Comparison of ENCODE assay signal across 11 cellular contexts in genomic region chr6:111730835-111731234, GRCh38.
DNase-seq lines count a peak whose midpoint lies in the region; ATAC-seq and TF ChIP-seq lines count a peak whose summit lies in the region.
"Had no signal": no experiment of that assay in that cellular context is flagged by ENCODE, and none has a peak within 500 bp of the region (broad histone marks: within the 10 kb centered on the region; RNA-seq: fewer than 3 reads in every experiment).

No MANE protein-coding gene starts in this region.

- DNase-seq in CD4-positive, alpha-beta memory T cell = no peak
- DNase-seq in T-cell (no peak), head of caudate nucleus (peak in 41 of 42 donors; percentile 9 to 80 (median 55)), neural progenitor cell (ENCODE audit: low spot score) (peak; percentile 63), brain microvascular endothelial cell (no peak), progenitor cell of endocrine pancreas (ENCODE audit: low spot score, unreplicated experiment) (no peak), GM10266 (ENCODE audit: extremely low spot score) (no peak)
- DNase-seq: mammary epithelial cell; NCI-H2107; stimulated activated CD4-positive, alpha-beta T cell treated with anti-CD3 and anti-CD28 coated beads, Interleukin-15, amount 100 ng/mL, for 24 hours had no signal

- no peaks in the 10 kb centered on the region for H3K27me3 ChIP-seq in CD4-positive, alpha-beta memory T cell (ENCODE audit: insufficient read depth, low read length)
- no peaks in the 10 kb centered on the region for H3K27me3 ChIP-seq in neural progenitor cell
- H3K27me3 ChIP-seq in brain microvascular endothelial cell (replicated peaks) = no peaks in the 10 kb centered on the region

- peaks cover 56 to 98% (median 81%) of the 10 kb centered on the region in 4 donors for H3K4me1 Mint-ChIP-seq in CD4-positive, alpha-beta memory T cell
- H3K4me1 Mint-ChIP-seq in T-cell = peaks cover 66 to 94% (median 88%) of the 10 kb centered on the region in 3 donors
- H3K4me1 Mint-ChIP-seq in neural progenitor cell = peaks cover 62% of the 10 kb centered on the region
- peaks cover 19% of the 10 kb centered on the region for H3K4me1 Mint-ChIP-seq in progenitor cell of endocrine pancreas (ENCODE audit: low read depth)

- H3K9me3 ChIP-seq in CD4-positive, alpha-beta memory T cell (ENCODE audit: control insufficient read depth in 1 of 2, low read length in 2 of 2) = peaks cover 0 to 7% of the 10 kb centered on the region in 2 donors
- peaks cover 15% of the 10 kb centered on the region for H3K9me3 ChIP-seq in neural progenitor cell (ENCODE audit: low read depth)

- H3K9me3 Mint-ChIP-seq in CD4-positive, alpha-beta memory T cell = peaks cover 0 to 20% (median 12%) of the 10 kb centered on the region in 8 donors
- peaks cover 3 to 8% (median 4%) of the 10 kb centered on the region in 3 donors for H3K9me3 Mint-ChIP-seq in T-cell
- peaks cover 27% of the 10 kb centered on the region for H3K9me3 Mint-ChIP-seq in neural progenitor cell
- peaks cover 8% of the 10 kb centered on the region for H3K9me3 Mint-ChIP-seq in progenitor cell of endocrine pancreas (ENCODE audit: low read depth)

- ATAC-seq in T-cell (replicated peaks in 1 of 4) = no peak
- ATAC-seq in HG02759 (IDR thresholded peaks at IDR 0.05; ENCODE audit: unreplicated experiment) = no peak

- peaks cover 10% of the 10 kb centered on the region for H4K20me1 ChIP-seq in neural progenitor cell (ENCODE audit: low read depth)

- no peak overlapping the region for H2AFZ ChIP-seq in neural progenitor cell (replicated peaks)

- TF ChIP-seq CTCF in neural progenitor cell (IDR thresholded peaks at IDR 0.05) = no peak
- no peak for TF ChIP-seq CTCF in brain microvascular endothelial cell (IDR thresholded peaks at IDR 0.05; ENCODE audit: low read depth, low read length, missing control alignments)
- TF ChIP-seq CTCF in progenitor cell of endocrine pancreas (IDR thresholded peaks at IDR 0.05; ENCODE audit: unreplicated experiment) = no peak
- TF ChIP-seq CTCF in GM10266 (IDR thresholded peaks at IDR 0.05; ENCODE audit: control insufficient read depth, insufficient read depth, low read depth, missing control alignments) = no peak

- peaks cover 37% of the 10 kb centered on the region for H3F3A ChIP-seq in neural progenitor cell (ENCODE audit: low read depth)

- H3K4me1 ChIP-seq in CD4-positive, alpha-beta memory T cell (ENCODE audit: insufficient read depth, low read length) = peaks cover 97% of the 10 kb centered on the region
- H3K4me1 ChIP-seq in neural progenitor cell = peaks cover 32% of the 10 kb centered on the region

- peaks cover 69 to 82% of the 10 kb centered on the region in 2 donors for H3K36me3 Mint-ChIP-seq in CD4-positive, alpha-beta memory T cell
- H3K36me3 Mint-ChIP-seq in T-cell (peaks cover 87% of the 10 kb centered on the region), neural progenitor cell (peaks cover 41% of the 10 kb centered on the region), progenitor cell of endocrine pancreas (ENCODE audit: insufficient read depth) (peaks cover 35% of the 10 kb centered on the region)

- peak overlapping the region; percentile 64 to 91 (median 88) for H3K27ac Mint-ChIP-seq in CD4-positive, alpha-beta memory T cell
- H3K27ac Mint-ChIP-seq in T-cell (peak overlapping the region; percentile 60 to 96), neural progenitor cell (peak overlapping the region; percentile 99), progenitor cell of endocrine pancreas (no peak overlapping the region)

- H3K4me3 ChIP-seq in CD4-positive, alpha-beta memory T cell (ENCODE audit: low read length in 2 of 2) = no peak overlapping the region
- H3K4me3 ChIP-seq in neural progenitor cell (peak overlapping the region; percentile 30), brain microvascular endothelial cell (ENCODE audit: low read depth, low read length) (no peak overlapping the region)

- in situ Hi-C loops in brain microvascular endothelial cell (cut with HindIII; ENCODE audit: low pct_ligation_motif_present, low sequenced_read_pairs) = no loop called here

- POLR2A ChIA-PET in CD4-positive, alpha-beta memory T cell (lab: Charles Lee; ENCODE audit: partially characterized antibody) = interaction anchor here (0.7 to 0.9 kb wide), 2 partner anchors 29 to 33 kb away, joined by 3 to 4 read pairs; no protein-coding TSS in a partner anchor
- POLR2A ChIA-PET in T-cell (lab: Charles Lee) = no interaction called here

- intact Hi-C loops in CD4-positive, alpha-beta memory T cell (cut with micrococcal nuclease) = no loop called here
- intact Hi-C loops in head of caudate nucleus (cut with DNase I) = no loop called here

- H3K27me3 Mint-ChIP-seq in CD4-positive, alpha-beta memory T cell = no peaks in the 10 kb centered on the region
- no peaks in the 10 kb centered on the region for H3K27me3 Mint-ChIP-seq in T-cell
- peaks cover 3% of the 10 kb centered on the region for H3K27me3 Mint-ChIP-seq in neural progenitor cell (ENCODE audit: insufficient read depth, low read depth)
- no peaks in the 10 kb centered on the region for H3K27me3 Mint-ChIP-seq in progenitor cell of endocrine pancreas

- peak overlapping the region; percentile 71 for H3K4me2 ChIP-seq in neural progenitor cell

- no peak overlapping the region for H3K27ac ChIP-seq in CD4-positive, alpha-beta memory T cell (ENCODE audit: low read depth, low read length)
- H3K27ac ChIP-seq in neural progenitor cell (peak overlapping the region; percentile 89), brain microvascular endothelial cell (no peak overlapping the region)

- H3K79me2 ChIP-seq in neural progenitor cell (ENCODE audit: low read depth) = peaks cover 69% of the 10 kb centered on the region

- no peak overlapping the region for H3K9ac ChIP-seq in neural progenitor cell

- CTCF ChIA-PET in CD4-positive, alpha-beta memory T cell (lab: Charles Lee; ENCODE audit: partially characterized antibody) = no interaction called here
- CTCF ChIA-PET in T-cell (lab: Charles Lee) = no interaction called here

- peak overlapping the region in 4 of 8 donors; percentile 32 to 57 (median 48) for H3K4me3 Mint-ChIP-seq in CD4-positive, alpha-beta memory T cell
- H3K4me3 Mint-ChIP-seq in T-cell = peak overlapping the region in 1 of 3 donors; percentile 2
- H3K4me3 Mint-ChIP-seq in neural progenitor cell = peak overlapping the region; percentile 16
- no peak overlapping the region for H3K4me3 Mint-ChIP-seq in progenitor cell of endocrine pancreas (ENCODE audit: low read depth)

- H3K36me3 ChIP-seq in CD4-positive, alpha-beta memory T cell (ENCODE audit: insufficient read depth, low read length) = peaks cover 18% of the 10 kb centered on the region
- peaks cover 7% of the 10 kb centered on the region for H3K36me3 ChIP-seq in neural progenitor cell
- no peaks in the 10 kb centered on the region for H3K36me3 ChIP-seq in brain microvascular endothelial cell (replicated peaks)

Comparison
In these comparisons a context has a peak if more than half of its experiments do, and no peak if none do; other contexts are left out.
1. DNase-seq: peak in head of caudate nucleus (41 of 42) and neural progenitor cell (single experiment); none in CD4-positive, alpha-beta memory T cell (0 of 5), T-cell (0 of 34), brain microvascular endothelial cell (single experiment), progenitor cell of endocrine pancreas (single experiment) and GM10266 (single experiment).